ENCODE assay signal across 8 cellular contexts in genomic region chr2:112646791-112647720, GRCh38. TPM values are rescaled to one million over a fixed set of nuclear protein-coding genes. Genes with fewer than 3 reads are reported as not detected.
DNase-seq lines count a peak whose midpoint lies in the region; ATAC-seq and TF ChIP-seq lines count a peak whose summit lies in the region.

No MANE protein-coding gene starts in this region.

- H3K4me1 ChIP-seq in DND-41 (ENCODE audit: insufficient read depth, low read length) (peaks cover 64% of the 10 kb centered on the region), KMS-11 (ENCODE audit: low read depth, poor library complexity, severe bottlenecking) (peaks cover 25% of the 10 kb centered on the region), thoracic aorta (ENCODE audit: control insufficient read depth in 1 of 2, low read depth in 2 of 2) (peaks cover 14 to 47% of the 10 kb centered on the region in 2 donors)

- peak overlapping the region; percentile 97 for H3K4me3 Mint-ChIP-seq in activated T-helper 2 cell treated with anti-CD3 and anti-CD28 coated beads, Interferon-gamma antibody, Interleukin-2, Interleukin-4, amounts not matched to agents 10 μg/mL and 5 μg/mL and 100 μg/mL, durations not matched to agents 14 hours and 24 hours and 36 hours (ENCODE audit: low read depth)

- H3K4me2 ChIP-seq in DND-41 (ENCODE audit: insufficient read depth, low read length): peak overlapping the region; percentile 84
- peak overlapping the region; percentile 84 for H3K4me2 ChIP-seq in KMS-11

- no peaks in the 10 kb centered on the region for H3K27me3 Mint-ChIP-seq in activated T-helper 2 cell treated with anti-CD3 and anti-CD28 coated beads, Interferon-gamma antibody, Interleukin-2, Interleukin-4, amounts not matched to agents 10 μg/mL and 5 μg/mL and 100 μg/mL, durations not matched to agents 14 hours and 24 hours and 36 hours (ENCODE audit: low read depth)

- H3K27ac ChIP-seq in DND-41 (ENCODE audit: low read length): peak overlapping the region; percentile 97
- no peak overlapping the region for H3K27ac ChIP-seq in KMS-11
- H3K27ac ChIP-seq in thoracic aorta: no peak overlapping the region

- H3K79me2 ChIP-seq in DND-41 (ENCODE audit: insufficient read depth, low read length) (peaks cover 67% of the 10 kb centered on the region), KMS-11 (ENCODE audit: insufficient read depth, low read depth) (peaks cover 28% of the 10 kb centered on the region; the same call in 1 of the 2 replicates)

- H3K4me1 Mint-ChIP-seq in activated T-helper 2 cell treated with anti-CD3 and anti-CD28 coated beads, Interferon-gamma antibody, Interleukin-2, Interleukin-4, amounts not matched to agents 10 μg/mL and 5 μg/mL and 100 μg/mL, durations not matched to agents 14 hours and 24 hours and 36 hours (ENCODE audit: low read depth): peaks cover 65% of the 10 kb centered on the region

- intact Hi-C loops in activated T-helper 2 cell treated with anti-CD3 and anti-CD28 coated beads, Interferon-gamma antibody, Interleukin-2, Interleukin-4, amounts not matched to agents 10 μg/mL and 5 μg/mL and 100 μg/mL, durations not matched to agents 14 hours and 24 hours and 36 hours (cut with micrococcal nuclease): loop anchor here (2.0 to 10.0 kb wide), 4 partner anchors 46 to 525 kb away; partner anchors contain the start of gene PSD4

- H3K36me3 ChIP-seq in DND-41 (ENCODE audit: insufficient read depth, low read length) (peaks cover 55% of the 10 kb centered on the region), KMS-11 (ENCODE audit: insufficient read depth) (peaks cover 8% of the 10 kb centered on the region; the same call in 1 of the 2 replicates), kidney epithelial cell (ENCODE audit: control insufficient read depth, insufficient read depth, low read length) (peaks cover 4% of the 10 kb centered on the region), thoracic aorta (peaks cover 5% of the 10 kb centered on the region)

- H3K9me3 Mint-ChIP-seq in activated T-helper 2 cell treated with anti-CD3 and anti-CD28 coated beads, Interferon-gamma antibody, Interleukin-2, Interleukin-4, amounts not matched to agents 10 μg/mL and 5 μg/mL and 100 μg/mL, durations not matched to agents 14 hours and 24 hours and 36 hours: no peaks in the 10 kb centered on the region

- DNase-seq in DND-41 (peak; percentile 33), kidney epithelial cell (ENCODE audit: low read depth) (no peak), thoracic aorta (ENCODE audit: low spot score) (no peak), GM19240 (ENCODE audit: insufficient read length, low spot score) (no peak), globus pallidus (ENCODE audit: low spot score) (no peak)
- no peak for DNase-seq in activated T-helper 2 cell treated with anti-CD3 and anti-CD28 coated beads, Interferon-gamma antibody, Interleukin-2, Interleukin-4, amounts not matched to agents 10 μg/mL and 5 μg/mL and 100 μg/mL, durations not matched to agents 14 hours and 24 hours and 36 hours (ENCODE audit: low spot score)

- H3K9me3 ChIP-seq in DND-41 (ENCODE audit: insufficient read depth, low read length, severe bottlenecking) (no peaks in the 10 kb centered on the region), thoracic aorta (no peaks in the 10 kb centered on the region)

- H4K20me1 ChIP-seq in DND-41 (ENCODE audit: insufficient read depth, low read length) (peaks cover 31% of the 10 kb centered on the region), KMS-11 (ENCODE audit: insufficient read depth) (no peaks in the 10 kb centered on the region)

- H3K9ac ChIP-seq in DND-41 (ENCODE audit: low read depth, low read length) (peak overlapping the region; percentile 98), KMS-11 (peak overlapping the region; percentile 89; the same call in 1 of the 2 replicates)

- peak overlapping the region; percentile 79 to 88 for H3K4me3 ChIP-seq in DND-41 (ENCODE audit: low read depth in 1 of 2, low read length in 2 of 2)
- peak overlapping the region; percentile 14 for H3K4me3 ChIP-seq in KMS-11 (IDR thresholded peaks at IDR 0.05; ENCODE audit: insufficient read depth, low read depth, low read length)
- peak overlapping the region; percentile 94 for H3K4me3 ChIP-seq in kidney epithelial cell (ENCODE audit: low read depth, low read length)
- peak overlapping the region; percentile 95 for H3K4me3 ChIP-seq in thoracic aorta

- TF ChIP-seq CTCF in DND-41 (IDR thresholded peaks at IDR 0.05; ENCODE audit: borderline replicate concordance, extremely low read depth, low read length, poor library complexity, severe bottlenecking) (peak; percentile 27), KMS-11 (conservative IDR thresholded peaks at IDR 0.05; ENCODE audit: low read depth, low read length) (no peak), kidney epithelial cell (IDR thresholded peaks at IDR 0.05; ENCODE audit: insufficient read depth, low read length, poor library complexity, severe bottlenecking) (no peak), thoracic aorta (IDR thresholded peaks at IDR 0.05) (no peak)

- H3K36me3 Mint-ChIP-seq in activated T-helper 2 cell treated with anti-CD3 and anti-CD28 coated beads, Interferon-gamma antibody, Interleukin-2, Interleukin-4, amounts not matched to agents 10 μg/mL and 5 μg/mL and 100 μg/mL, durations not matched to agents 14 hours and 24 hours and 36 hours (ENCODE audit: low read depth): peaks cover 62% of the 10 kb centered on the region

- H2AFZ ChIP-seq in DND-41 (ENCODE audit: low read depth, low read length) (no peak overlapping the region), KMS-11 (ENCODE audit: low read depth) (no peak overlapping the region)

- H3K27me3 ChIP-seq in DND-41 (ENCODE audit: insufficient read depth, low read length, poor library complexity): no peaks in the 10 kb centered on the region
- H3K27me3 ChIP-seq in KMS-11 (ENCODE audit: insufficient read depth, low read depth): no peaks in the 10 kb centered on the region
- no peaks in the 10 kb centered on the region for H3K27me3 ChIP-seq in kidney epithelial cell (ENCODE audit: control insufficient read depth, insufficient read depth, low read length)
- no peaks in the 10 kb centered on the region for H3K27me3 ChIP-seq in thoracic aorta (replicated peaks; ENCODE audit: insufficient read depth)

- peak overlapping the region; percentile 69 for H3K27ac Mint-ChIP-seq in activated T-helper 2 cell treated with anti-CD3 and anti-CD28 coated beads, Interferon-gamma antibody, Interleukin-2, Interleukin-4, amounts not matched to agents 10 μg/mL and 5 μg/mL and 100 μg/mL, durations not matched to agents 14 hours and 24 hours and 36 hours

- ATAC-seq in DND-41 (ENCODE audit: insufficient read depth, low read depth) (no peak), thoracic aorta (ENCODE audit: insufficient number of reproducible peaks, low FRiP score, low read depth) (no peak), GM19455 (IDR thresholded peaks at IDR 0.05; ENCODE audit: unreplicated experiment) (no peak)

RNA-seq across cellular contexts. Expression of gene SLC20A1, which starts 1.3 kb away (rescaled TPM):
- total RNA-seq in activated T-helper 2 cell treated with anti-CD3 and anti-CD28 coated beads, Interferon-gamma antibody, Interleukin-2, Interleukin-4, amounts not matched to agents 10 μg/mL and 5 μg/mL and 100 μg/mL, durations not matched to agents 14 hours and 24 hours and 36 hours: 128 TPM in 2 replicates
- 101 TPM in 2 replicates for total RNA-seq in kidney epithelial cell
- total RNA-seq in thoracic aorta: 100 to 1,000 TPM in 1 of 2 donors, 10 to 100 TPM in 1; 62.3 to 146 TPM

Comparison
In these comparisons a context has a peak if more than half of its experiments do, and no peak if none do; other contexts are left out.
1. H3K4me3 ChIP-seq: peak in every context shown above with its lines; median percentile 95 in thoracic aorta; 94 in kidney epithelial cell; 84 in DND-41; 14 in KMS-11.